ENCODE assay signal across 12 cellular contexts in genomic region chr12:110165540-110166159, GRCh38. TPM values are rescaled to one million over a fixed set of nuclear protein-coding genes. Genes with fewer than 3 reads are reported as not detected.
A peak's percentile ranks its signal among the peaks of the same experiment; 100 is the strongest.
DNase-seq lines count a peak whose midpoint lies in the region; ATAC-seq and TF ChIP-seq lines count a peak whose summit lies in the region.
"Had no signal": no experiment of that assay in that cellular context is flagged by ENCODE, and none has a peak within 500 bp of the region (broad histone marks: within the 10 kb centered on the region; RNA-seq: fewer than 3 reads in every experiment).

No MANE protein-coding gene starts in this region.

- H3K79me1 ChIP-seq in mesenchymal stem cell (replicated peaks; ENCODE audit: low read length, poor library complexity, severe bottlenecking) = peaks cover 6% of the 10 kb centered on the region

- H3K27ac Mint-ChIP-seq in stimulated activated effector memory CD8-positive, alpha-beta T cell treated with anti-CD3 and anti-CD28 coated beads, Interleukin-12 subunit alpha, Interleukin-12 subunit beta, amount 100 ng/mL, for 72 hours = no peak overlapping the region

- H2BK15ac ChIP-seq in mesenchymal stem cell (ENCODE audit: low read depth, poor library complexity, severe bottlenecking) = no peak overlapping the region

- H3K9ac ChIP-seq in mesenchymal stem cell (ENCODE audit: low read length) = no peak overlapping the region

- no peak overlapping the region for H3K4ac ChIP-seq in mesenchymal stem cell (ENCODE audit: low read depth in 1 of 2, low read length in 2 of 2)

- WGBS in mesenchymal stem cell = 79% methylated on average over 3 of the region's 4 CpGs

- TF ChIP-seq CTCF in left lung (IDR thresholded peaks at IDR 0.05) = no peak

- H2BK5ac ChIP-seq in mesenchymal stem cell (ENCODE audit: low read depth, low read length, poor library complexity, severe bottlenecking) = no peak overlapping the region

- ATAC-seq in GM18861 (IDR thresholded peaks at IDR 0.05; ENCODE audit: unreplicated experiment) (peak; percentile 82), GM21717 (IDR thresholded peaks at IDR 0.05; ENCODE audit: unreplicated experiment) (peak; percentile 81), HG03439 (IDR thresholded peaks at IDR 0.05; ENCODE audit: unreplicated experiment) (peak; percentile 86), left lung (peak; percentile 94)
- no peak for ATAC-seq in stimulated activated effector memory CD8-positive, alpha-beta T cell treated with anti-CD3 and anti-CD28 coated beads, Interleukin-12 subunit alpha, Interleukin-12 subunit beta, amount 100 ng/mL, for 72 hours

- no peaks in the 10 kb centered on the region for H3K36me3 ChIP-seq in left lung
- peaks cover 7 to 56% of the 10 kb centered on the region in 2 experiments for H3K36me3 ChIP-seq in mesenchymal stem cell (ENCODE audit: control insufficient read depth in 1 of 2, insufficient read depth in 2 of 2, low read depth in 1 of 2, low read length in 2 of 2)

- no peaks in the 10 kb centered on the region for H3K36me3 Mint-ChIP-seq in stimulated activated effector memory CD8-positive, alpha-beta T cell treated with anti-CD3 and anti-CD28 coated beads, Interleukin-12 subunit alpha, Interleukin-12 subunit beta, amount 100 ng/mL, for 72 hours

- H3K9me3 Mint-ChIP-seq in stimulated activated effector memory CD8-positive, alpha-beta T cell treated with anti-CD3 and anti-CD28 coated beads, Interleukin-12 subunit alpha, Interleukin-12 subunit beta, amount 100 ng/mL, for 72 hours = no peaks in the 10 kb centered on the region

- H3K4me3 Mint-ChIP-seq in stimulated activated effector memory CD8-positive, alpha-beta T cell treated with anti-CD3 and anti-CD28 coated beads, Interleukin-12 subunit alpha, Interleukin-12 subunit beta, amount 100 ng/mL, for 72 hours = no peak overlapping the region

- no peak overlapping the region for H4K91ac ChIP-seq in mesenchymal stem cell (ENCODE audit: low read length)

- H3K23ac ChIP-seq in mesenchymal stem cell (ENCODE audit: low read length in 2 of 2) = no peak overlapping the region

- H3K4me1 Mint-ChIP-seq in stimulated activated effector memory CD8-positive, alpha-beta T cell treated with anti-CD3 and anti-CD28 coated beads, Interleukin-12 subunit alpha, Interleukin-12 subunit beta, amount 100 ng/mL, for 72 hours = no peaks in the 10 kb centered on the region

- H3K18ac ChIP-seq in mesenchymal stem cell (ENCODE audit: low read depth in 1 of 2, low read length in 2 of 2) = no peak overlapping the region

- H3K9me3 ChIP-seq in left lung (no peaks in the 10 kb centered on the region), mesenchymal stem cell (ENCODE audit: control insufficient read depth, low read length) (no peaks in the 10 kb centered on the region)

- H3K27ac ChIP-seq in left lung (no peak overlapping the region), mesenchymal stem cell (ENCODE audit: low read length, poor library complexity, severe bottlenecking) (no peak overlapping the region)
- H3K27ac ChIP-seq: RWPE1 had no signal

- no peak overlapping the region for H3K4me2 ChIP-seq in mesenchymal stem cell (ENCODE audit: low read length, poor library complexity, severe bottlenecking)

- no peak overlapping the region for H3K4me3 ChIP-seq in left lung
- no peak overlapping the region for H3K4me3 ChIP-seq in mesenchymal stem cell (ENCODE audit: insufficient read depth in 1 of 2, low read depth in 1 of 2, low read length in 2 of 2)

- no peaks in the 10 kb centered on the region for H3K27me3 ChIP-seq in left lung
- H3K27me3 ChIP-seq in mesenchymal stem cell (ENCODE audit: control insufficient read depth in 1 of 2, insufficient read depth in 1 of 2, low read length in 2 of 2) = no peaks in the 10 kb centered on the region

- H4K8ac ChIP-seq in mesenchymal stem cell (ENCODE audit: low read length) = no peak overlapping the region

- no peak overlapping the region for H3K14ac ChIP-seq in mesenchymal stem cell (ENCODE audit: low read length in 2 of 2)

- H3K4me1 ChIP-seq in left lung (no peaks in the 10 kb centered on the region), mesenchymal stem cell (ENCODE audit: control insufficient read depth, insufficient read depth, low read depth, low read length) (no peaks in the 10 kb centered on the region)

- no peak for DNase-seq in left lung
- DNase-seq in stimulated activated effector memory CD8-positive, alpha-beta T cell treated with anti-CD3 and anti-CD28 coated beads, Interleukin-12 subunit alpha, Interleukin-12 subunit beta, amount 100 ng/mL, for 72 hours (ENCODE audit: low spot score in 2 of 2) = no peak
- no peak for DNase-seq in mesenchymal stem cell
- DNase-seq in 8988T = no peak
- DNase-seq in activated CD4-positive, alpha-beta T cell treated with anti-CD3 and anti-CD28 coated beads, Interleukin-2, amount 50 U/mL, for 4 hours = no peak
- DNase-seq: amygdala, DND-41, NCI-H1105 treated with DMSO at 0.1 percent for 48 hours had no signal

- H2BK12ac ChIP-seq in mesenchymal stem cell (ENCODE audit: low read length in 2 of 2) = no peak overlapping the region

- no peak overlapping the region for H2AK5ac ChIP-seq in mesenchymal stem cell (ENCODE audit: low read length, severe bottlenecking)

- H2AFZ ChIP-seq in mesenchymal stem cell (ENCODE audit: low read depth, low read length) = no peak overlapping the region

- intact Hi-C loops in left lung (cut with DNase I) = no loop called here

- H2BK120ac ChIP-seq in mesenchymal stem cell (ENCODE audit: low read depth, low read length) = no peak overlapping the region

RNA-seq across cellular contexts. Expression of gene IFT81, which starts 41.5 kb away (rescaled TPM):
- 10 to 100 TPM; 11.0 to 13.2 TPM for total RNA-seq in left lung
- polyA plus RNA-seq in mesenchymal stem cell (2013, experiment 1 of 2) = 10.9 TPM
- polyA plus RNA-seq in mesenchymal stem cell (2013, experiment 2 of 2) = 10.4 TPM
